25 cellular contexts compared by ENCODE assay signal in genomic region chr11:132977746-132978145, GRCh38.
"Had no signal": no experiment of that assay in that cellular context is flagged by ENCODE, and none has a peak within 500 bp of the region (broad histone marks: within the 10 kb centered on the region; RNA-seq: fewer than 3 reads in every experiment).

No MANE protein-coding gene starts in this region.

- H3K27ac ChIP-seq: body of pancreas, esophagus squamous epithelium, gastroesophageal sphincter, heart right ventricle, hepatocyte had no signal

- DNase-seq: activated CD4-positive, alpha-beta T cell treated with anti-CD3 and anti-CD28 coated beads for 48 hours; activated CD4-positive, alpha-beta T cell treated with anti-CD3 and anti-CD28 coated beads, Interleukin-2, amount 50 U/mL, for 1 hour; activated CD4-positive, alpha-beta T cell treated with anti-CD3 and anti-CD28 coated beads, Interleukin-2, amount 50 U/mL, for 48 hours; activated CD8-positive, alpha-beta memory T cell treated with anti-CD3 and anti-CD28 coated beads for 24 hours; activated CD8-positive, alpha-beta T cell treated with anti-CD3 and anti-CD28 coated beads for 36 hours; activated effector memory CD4-positive, alpha-beta T cell treated with Interleukin-2 at 50 U/mL for 16 hours; activated gamma-delta T cell treated with Interleukin-2 at 50 U/mL for 16 hours; activated naive CD4-positive, alpha-beta T cell treated with anti-CD3 and anti-CD28 coated beads, Interleukin-2, amount 50 U/mL, for 16 hours; activated naive CD4-positive, alpha-beta T cell treated with Interleukin-2 at 50 U/mL for 16 hours; activated T-cell treated with anti-CD3 and anti-CD28 coated beads, Interleukin-2, amount 50 U/mL, for 4 hours; amniotic stem cell; aorta; body of pancreas; caudate nucleus; cortex of kidney; dermis blood vessel endothelial cell; effector CD4-positive, alpha-beta T cell; effector memory CD8-positive, alpha-beta T cell; erythroblast; esophagus squamous epithelium; foreskin melanocyte; heart right ventricle; T-helper 2 cell had no signal

- H3K9me3 ChIP-seq: body of pancreas, esophagus squamous epithelium, gastroesophageal sphincter, heart right ventricle had no signal

- H3K4me3 ChIP-seq: body of pancreas, esophagus squamous epithelium, gastroesophageal sphincter, heart right ventricle, hepatocyte had no signal

- H3K79me2 ChIP-seq: hepatocyte had no signal

- H2AFZ ChIP-seq: hepatocyte had no signal

- H3K36me3 ChIP-seq: esophagus squamous epithelium, gastroesophageal sphincter, heart right ventricle had no signal

- H3K4me2 ChIP-seq: hepatocyte had no signal

- H3K27me3 ChIP-seq: body of pancreas, esophagus squamous epithelium, gastroesophageal sphincter, hepatocyte had no signal

- H3K4me1 ChIP-seq: body of pancreas, esophagus squamous epithelium, gastroesophageal sphincter, heart right ventricle had no signal
